2 cellular contexts compared by ENCODE assay signal in the genomic region with DNA sequence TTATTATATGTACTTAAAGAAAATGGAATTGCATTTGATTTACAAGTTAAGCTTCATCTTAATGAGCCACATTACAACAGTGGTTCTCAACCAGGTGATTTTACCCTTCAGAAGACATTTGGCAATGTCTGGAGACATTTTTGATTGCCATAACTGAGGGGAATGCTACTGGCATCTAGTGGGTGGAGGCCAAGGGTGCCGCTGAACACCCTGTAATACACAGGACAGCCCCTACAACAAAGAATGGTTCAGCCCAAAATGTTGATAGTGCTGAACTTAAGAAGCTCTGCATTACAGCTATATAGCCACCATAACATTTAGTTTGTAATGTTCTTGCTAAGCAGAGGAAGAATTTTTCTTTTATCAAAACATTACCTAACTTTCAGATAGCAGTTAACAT.
TF ChIP-seq lines count a peak whose summit lies in the region.

No MANE protein-coding gene starts in this region.

TF ChIP-seq in GM23338, 12 proteins besides CTCF, POLR2A, EP300 and RAD21:
- TF ChIP-seq REST (IDR thresholded peaks at IDR 0.05; ENCODE audit: unreplicated experiment) = no peak
- no peak for TF ChIP-seq EZH2phosphoT487 (IDR thresholded peaks at IDR 0.05; ENCODE audit: unreplicated experiment)
- no peak for TF ChIP-seq CREB1 (CRISPR knock-in tag; IDR thresholded peaks at IDR 0.05; ENCODE audit: low read depth)
- TF ChIP-seq, protein P1, sequence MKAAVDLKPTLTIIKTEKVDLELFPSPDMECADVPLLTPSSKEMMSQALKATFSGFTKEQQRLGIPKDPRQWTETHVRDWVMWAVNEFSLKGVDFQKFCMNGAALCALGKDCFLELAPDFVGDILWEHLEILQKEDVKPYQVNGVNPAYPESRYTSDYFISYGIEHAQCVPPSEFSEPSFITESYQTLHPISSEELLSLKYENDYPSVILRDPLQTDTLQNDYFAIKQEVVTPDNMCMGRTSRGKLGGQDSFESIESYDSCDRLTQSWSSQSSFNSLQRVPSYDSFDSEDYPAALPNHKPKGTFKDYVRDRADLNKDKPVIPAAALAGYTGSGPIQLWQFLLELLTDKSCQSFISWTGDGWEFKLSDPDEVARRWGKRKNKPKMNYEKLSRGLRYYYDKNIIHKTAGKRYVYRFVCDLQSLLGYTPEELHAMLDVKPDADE (IDR thresholded peaks at IDR 0.05) = no peak
- no peak for TF ChIP-seq ZNF331 (CRISPR knock-in tag; IDR thresholded peaks at IDR 0.05; ENCODE audit: low read depth)
- no peak for TF ChIP-seq POLR2AphosphoS5 (IDR thresholded peaks at IDR 0.05; ENCODE audit: low read depth)
- no peak for TF ChIP-seq ZNF462 (CRISPR knock-in tag; IDR thresholded peaks at IDR 0.05)
- TF ChIP-seq STAT1 (IDR thresholded peaks at IDR 0.05; ENCODE audit: unreplicated experiment) = no peak
TF ChIP-seq in GM23338: peak in this region for 0.

TF ChIP-seq in HepG2, 621 proteins besides CTCF, POLR2A, EP300 and RAD21:
- TF ChIP-seq SRF (IDR thresholded peaks at IDR 0.05; ENCODE audit: low read depth, low read length) = no peak
- no peak for TF ChIP-seq FLYWCH1 (CRISPR knock-in tag; IDR thresholded peaks at IDR 0.05)
- no peak for TF ChIP-seq ZNF33B (CRISPR knock-in tag; IDR thresholded peaks at IDR 0.05)
- TF ChIP-seq ELF4 (CRISPR knock-in tag; IDR thresholded peaks at IDR 0.05; ENCODE audit: borderline replicate concordance) = no peak
- TF ChIP-seq KAT2B (IDR thresholded peaks at IDR 0.05; ENCODE audit: borderline replicate concordance, low read depth, low read length) = no peak
- no peak for TF ChIP-seq IKZF4 (CRISPR knock-in tag; IDR thresholded peaks at IDR 0.05; ENCODE audit: borderline replicate concordance, low read depth, not compliant biosample characterization)
- TF ChIP-seq ZNF761 (CRISPR knock-in tag; conservative IDR thresholded peaks at IDR 0.05) = no peak
- TF ChIP-seq ZBTB40 (IDR thresholded peaks at IDR 0.05) = no peak
- TF ChIP-seq ZBTB40 (CRISPR knock-in tag; IDR thresholded peaks at IDR 0.05) = no peak
